Comparison of ENCODE assay signal across 2 cellular contexts in genomic region chr1:136344-136932, GRCh38.
TF ChIP-seq lines count a peak whose summit lies in the region.

No MANE protein-coding gene starts in this region.

TF ChIP-seq in K562, 482 proteins besides CTCF, POLR2A, EP300 and RAD21 (continued from another document):
- TF ChIP-seq TRIM24 (IDR thresholded peaks at IDR 0.05) (peak in 1 of 2 experiments; percentile 10; a peak in 1 of 4 replicates), MAZ (CRISPR knock-in tag; conservative IDR thresholded peaks at IDR 0.05 in 1 of 2, IDR thresholded peaks at IDR 0.05 in 1 of 2) (0 out of 4 replicates have a peak, but pooled peaks of 1 of the 2 experiments have one; percentile 16), EGR1 (conservative IDR thresholded peaks at IDR 0.05) (peak; percentile 61), NR2C2 (CRISPR knock-in tag; IDR thresholded peaks at IDR 0.05) (peak; percentile 74), NR2C2 (tag; IDR thresholded peaks at IDR 0.05) (peak; percentile 48; the same call in 1 of the 2 replicates), ESRRA (IDR thresholded peaks at IDR 0.05; ENCODE audit: borderline replicate concordance, low read depth) (0 out of 2 replicates have a peak, but pooled peaks have one; percentile 24), POLR2G (IDR thresholded peaks at IDR 0.05; ENCODE audit: low read depth, low read length) (0 out of 2 replicates have a peak, but pooled peaks have one; percentile 22)

TF ChIP-seq in HepG2, 621 proteins besides CTCF, POLR2A, EP300 and RAD21 (continued from another document):
- peak; percentile 98 for TF ChIP-seq ZNF18 (CRISPR knock-in tag; IDR thresholded peaks at IDR 0.05; ENCODE audit: insufficient replicate concordance)
